8 cellular contexts compared by ENCODE assay signal in the genomic region with DNA sequence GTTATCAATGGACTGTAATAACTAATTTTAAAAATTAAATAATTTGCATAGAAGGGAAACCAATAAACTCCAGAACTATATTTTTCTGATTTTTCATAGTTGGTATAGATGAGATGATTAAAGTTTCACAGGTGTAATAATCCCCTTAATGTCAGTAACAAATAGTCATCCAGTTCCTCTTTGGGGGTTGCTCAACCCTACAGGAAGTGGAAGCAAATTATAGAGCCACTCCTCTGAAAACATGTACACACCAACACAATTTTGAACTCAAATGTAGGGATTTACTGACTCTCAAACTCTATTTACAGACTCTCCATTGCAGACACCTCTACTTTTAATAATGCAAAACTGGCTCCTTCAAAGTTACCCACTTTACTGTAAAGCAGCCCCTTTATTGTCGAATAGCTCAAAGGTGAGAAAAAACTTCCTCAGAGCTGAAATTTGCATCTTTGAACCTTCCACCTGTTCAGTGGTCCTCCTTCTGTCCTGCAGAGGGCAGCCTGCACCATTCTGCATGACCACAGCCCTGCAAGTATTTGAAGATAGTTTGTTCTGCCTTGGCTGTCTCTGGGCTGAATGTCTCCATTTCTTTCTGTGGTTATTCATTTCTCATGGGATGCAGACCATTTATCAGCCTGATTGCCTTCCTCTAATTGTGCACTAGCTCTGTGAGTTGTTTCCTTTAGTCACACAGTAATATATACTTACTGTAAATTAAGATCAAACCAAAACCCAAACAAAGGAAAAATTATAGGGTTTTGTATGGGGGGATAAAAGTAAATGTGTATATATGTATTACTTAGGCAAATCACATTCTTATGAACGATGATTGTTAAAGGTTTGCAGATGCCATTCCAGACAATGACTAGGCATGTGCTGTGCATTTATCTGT.
DNase-seq lines count a peak whose midpoint lies in the region; ATAC-seq and TF ChIP-seq lines count a peak whose summit lies in the region.

No MANE protein-coding gene starts in this region.

- H3K27ac ChIP-seq in C4-2B (no peak overlapping the region), neuronal stem cell (replicated peaks; ENCODE audit: low read length) (no peak overlapping the region)

- no peak overlapping the region for H2BK120ac ChIP-seq in neuronal stem cell (ENCODE audit: low read depth, low read length)

- DNase-seq in NCI-H2196 (lab: John Stamatoyannopoulos, UW; ENCODE audit: unreplicated experiment) (peak; percentile 35), fibroblast of villous mesenchyme (ENCODE audit: low read depth) (peak; percentile 38), neuronal stem cell (ENCODE audit: low spot score) (peak; percentile 39), DMS153 (lab: John Stamatoyannopoulos, UW) (no peak)
- peak; percentile 17 for DNase-seq in activated CD8-positive, alpha-beta memory T cell treated with anti-CD3 and anti-CD28 coated beads, Interleukin-2, amount 50 U/mL, for 4 hours

- no peak overlapping the region for H3K14ac ChIP-seq in neuronal stem cell (ENCODE audit: low read length)

- no peak overlapping the region for H3K9ac ChIP-seq in neuronal stem cell (ENCODE audit: low read depth, low read length, poor library complexity)

- no peak overlapping the region for H3K4ac ChIP-seq in neuronal stem cell (ENCODE audit: low read length)

- H3K18ac ChIP-seq in neuronal stem cell (ENCODE audit: low read length), result no peak overlapping the region

- H3K23ac ChIP-seq in neuronal stem cell (ENCODE audit: low read depth, low read length, poor library complexity), result no peak overlapping the region

- H2AK5ac ChIP-seq in neuronal stem cell (ENCODE audit: low read depth, low read length), result no peak overlapping the region

- H4K91ac ChIP-seq in neuronal stem cell (ENCODE audit: low read depth, low read length, poor library complexity), result no peak overlapping the region

- H3K4me1 ChIP-seq in neuronal stem cell (ENCODE audit: control insufficient read depth in 2 of 2, insufficient read depth in 1 of 2, low read depth in 1 of 2, low read length in 2 of 2), result no peaks in the 10 kb centered on the region

- no peak overlapping the region for H2BK15ac ChIP-seq in neuronal stem cell (ENCODE audit: low read length)

- H4K8ac ChIP-seq in neuronal stem cell (ENCODE audit: low read depth, low read length), result no peak overlapping the region

- WGBS in neuronal stem cell (ENCODE audit: extremely low coverage in 2 of 2, insufficient read length in 2 of 2, insufficient replicate concordance in 1 of 2), 2 donors, result no CpG with 5 or more reads among the region's 2 CpGs

- no peaks in the 10 kb centered on the region for H3K27me3 ChIP-seq in neuronal stem cell (ENCODE audit: control insufficient read depth in 3 of 3, insufficient read depth in 3 of 3, low read depth in 1 of 3, low read length in 3 of 3)

- no peak overlapping the region for H3K4me2 ChIP-seq in neuronal stem cell (ENCODE audit: insufficient read depth, low read length, poor library complexity, severe bottlenecking)

- peak; percentile 92 for ATAC-seq in GM18868 (IDR thresholded peaks at IDR 0.05; ENCODE audit: unreplicated experiment)
- ATAC-seq in HG03039 (IDR thresholded peaks at IDR 0.05; ENCODE audit: unreplicated experiment), result peak; percentile 85

- no peak overlapping the region for H2AFZ ChIP-seq in neuronal stem cell (ENCODE audit: low read length)

- no peak overlapping the region for H2BK5ac ChIP-seq in neuronal stem cell (ENCODE audit: low read length)

- no peak overlapping the region for H2BK12ac ChIP-seq in neuronal stem cell (ENCODE audit: low read length)

- H3K4me3 ChIP-seq in fibroblast of villous mesenchyme (ENCODE audit: low read depth, low read length) (no peak overlapping the region), neuronal stem cell (ENCODE audit: low read length in 2 of 2) (no peak overlapping the region)

- H3K36me3 ChIP-seq in neuronal stem cell (replicated peaks in 1 of 2; ENCODE audit: control insufficient read depth in 2 of 2, insufficient read depth in 2 of 2, low read length in 2 of 2), result no peaks in the 10 kb centered on the region

- no peaks in the 10 kb centered on the region for H3K9me3 ChIP-seq in neuronal stem cell (replicated peaks in 1 of 2; ENCODE audit: control insufficient read depth in 2 of 2, insufficient read depth in 1 of 2, low read depth in 1 of 2, low read length in 2 of 2)

- TF ChIP-seq CTCF in C4-2B (conservative IDR thresholded peaks at IDR 0.05) (peak; percentile 85), fibroblast of villous mesenchyme (IDR thresholded peaks at IDR 0.05; ENCODE audit: insufficient read depth, low read depth, low read length) (peak; percentile 66)

- no peaks in the 10 kb centered on the region for H3K79me1 ChIP-seq in neuronal stem cell (ENCODE audit: low read depth, low read length)
